Comparison of ENCODE assay signal across 25 cellular contexts in genomic region chr20:63145156-63145555, GRCh38.
"Had no signal": no experiment of that assay in that cellular context is flagged by ENCODE, and none has a peak within 500 bp of the region (broad histone marks: within the 10 kb centered on the region; RNA-seq: fewer than 3 reads in every experiment).

No MANE protein-coding gene starts in this region.

- H3K27ac Mint-ChIP-seq: activated CD4-positive, alpha-beta T cell treated with anti-CD3 and anti-CD28 coated beads, Interleukin-2, amount 10 ng/mL, durations not matched to agents 7 days and 5 days; activated CD8-positive, alpha-beta memory T cell treated with anti-CD3 and anti-CD28 coated beads, Interleukin-2, amount 10 ng/mL, durations not matched to agents 7 days and 5 days; activated CD8-positive, alpha-beta T cell treated with anti-CD3 and anti-CD28 coated beads for 36 hours; activated naive CD4-positive, alpha-beta T cell treated with anti-CD3 and anti-CD28 coated beads, Interleukin-2, amount 50 U/mL, for 24 hours; natural killer cell; stimulated activated naive CD8-positive, alpha-beta T cell treated with anti-CD3 and anti-CD28 coated beads, Interleukin-15, amount 100 ng/mL, for 72 hours had no signal

- H3K4me3 Mint-ChIP-seq: activated CD4-positive, alpha-beta T cell treated with anti-CD3 and anti-CD28 coated beads, Interleukin-2, amount 10 ng/mL, durations not matched to agents 7 days and 5 days; activated CD8-positive, alpha-beta memory T cell treated with anti-CD3 and anti-CD28 coated beads, Interleukin-2, amount 10 ng/mL, durations not matched to agents 7 days and 5 days; activated CD8-positive, alpha-beta T cell treated with anti-CD3 and anti-CD28 coated beads for 36 hours; activated naive CD4-positive, alpha-beta T cell treated with anti-CD3 and anti-CD28 coated beads, Interleukin-2, amount 50 U/mL, for 24 hours; brain; natural killer cell; stimulated activated naive CD8-positive, alpha-beta T cell treated with anti-CD3 and anti-CD28 coated beads, Interleukin-15, amount 100 ng/mL, for 72 hours had no signal

- H3K4me3 ChIP-seq: esophagus squamous epithelium, left lung, prostate gland, suprapubic skin, transverse colon, vagina had no signal

- H3K9me3 ChIP-seq: prostate gland, vagina had no signal

- H3K27ac ChIP-seq: esophagus squamous epithelium, left lung, prostate gland, suprapubic skin, transverse colon, vagina, WERI-Rb-1 had no signal

- H3K36me3 ChIP-seq: esophagus squamous epithelium, left lung, prostate gland, suprapubic skin, transverse colon, vagina, WERI-Rb-1 had no signal

- DNase-seq: activated CD4-positive, alpha-beta T cell treated with anti-CD3 and anti-CD28 coated beads, Interleukin-2, amount 10 ng/mL, durations not matched to agents 7 days and 5 days; activated CD4-positive, CD25-positive, alpha-beta regulatory T cell treated with anti-CD3 and anti-CD28 coated beads, Interleukin-2, amount 50 U/mL, for 72 hours; activated CD8-positive, alpha-beta memory T cell treated with anti-CD3 and anti-CD28 coated beads, Interleukin-2, amount 10 ng/mL, durations not matched to agents 7 days and 5 days; activated CD8-positive, alpha-beta T cell treated with anti-CD3 and anti-CD28 coated beads for 36 hours; activated gamma-delta T cell; activated T-cell treated with anti-CD3 and anti-CD28 coated beads for 4 hours; anterior cingulate cortex; caudate nucleus; dermis blood vessel endothelial cell; effector CD8-positive, alpha-beta T cell; esophagus squamous epithelium; left lung; midbrain; natural killer cell; stimulated activated CD4-positive, alpha-beta T cell treated with anti-CD3 and anti-CD28 coated beads, Interleukin-12 subunit alpha, Interleukin-12 subunit beta, amount 100 ng/mL, for 4 hours; stimulated activated naive CD8-positive, alpha-beta T cell treated with anti-CD3 and anti-CD28 coated beads, Interleukin-15, amount 100 ng/mL, for 72 hours; T-helper 1 cell; transverse colon; WERI-Rb-1 had no signal

- ATAC-seq: activated CD8-positive, alpha-beta memory T cell treated with anti-CD3 and anti-CD28 coated beads, Interleukin-2, amount 10 ng/mL, durations not matched to agents 7 days and 5 days; activated CD8-positive, alpha-beta T cell treated with anti-CD3 and anti-CD28 coated beads for 36 hours; left lung; natural killer cell; stimulated activated naive CD8-positive, alpha-beta T cell treated with anti-CD3 and anti-CD28 coated beads, Interleukin-15, amount 100 ng/mL, for 72 hours had no signal

- H3K4me1 Mint-ChIP-seq: activated CD4-positive, alpha-beta T cell treated with anti-CD3 and anti-CD28 coated beads, Interleukin-2, amount 10 ng/mL, durations not matched to agents 7 days and 5 days; activated CD8-positive, alpha-beta memory T cell treated with anti-CD3 and anti-CD28 coated beads, Interleukin-2, amount 10 ng/mL, durations not matched to agents 7 days and 5 days; activated naive CD4-positive, alpha-beta T cell treated with anti-CD3 and anti-CD28 coated beads, Interleukin-2, amount 50 U/mL, for 24 hours; natural killer cell; stimulated activated naive CD8-positive, alpha-beta T cell treated with anti-CD3 and anti-CD28 coated beads, Interleukin-15, amount 100 ng/mL, for 72 hours had no signal

- H3K27me3 ChIP-seq: vagina had no signal

- H3K4me1 ChIP-seq: esophagus squamous epithelium, left lung, prostate gland, suprapubic skin, transverse colon, vagina had no signal

- H3K36me3 Mint-ChIP-seq: activated CD8-positive, alpha-beta memory T cell treated with anti-CD3 and anti-CD28 coated beads, Interleukin-2, amount 10 ng/mL, durations not matched to agents 7 days and 5 days; natural killer cell had no signal

- FAIRE-seq: TTC549 had no signal
